In genomic region chr3:71206821-71207220, GRCh38 we compare ENCODE assay signal across 18 cellular contexts.
DNase-seq lines count a peak whose midpoint lies in the region; ATAC-seq lines count a peak whose summit lies in the region.
"Had no signal": no experiment of that assay in that cellular context is flagged by ENCODE, and none has a peak within 500 bp of the region (broad histone marks: within the 10 kb centered on the region; RNA-seq: fewer than 3 reads in every experiment).

No MANE protein-coding gene starts in this region.

- H3K4me1 Mint-ChIP-seq in activated naive CD8-positive, alpha-beta T cell (ENCODE audit: low read depth): peaks cover 98% of the 10 kb centered on the region
- H3K4me1 Mint-ChIP-seq in naive B cell: peaks cover 55 to 90% (median 88%) of the 10 kb centered on the region in 3 donors

- ATAC-seq in naive B cell (ENCODE audit: low read depth in 2 of 2) (no peak), HG03432 (IDR thresholded peaks at IDR 0.05; ENCODE audit: unreplicated experiment) (no peak)
- ATAC-seq: activated naive CD4-positive, alpha-beta T cell treated with anti-CD3 and anti-CD28 coated beads, Interleukin-2, amount 50 U/mL, for 72 hours; gastroesophageal sphincter; left cardiac atrium had no signal

- H3K36me3 Mint-ChIP-seq in activated naive CD8-positive, alpha-beta T cell: peaks cover 26% of the 10 kb centered on the region
- peaks cover 0 to 6% of the 10 kb centered on the region in 2 donors for H3K36me3 Mint-ChIP-seq in naive B cell

- H3K4me3 Mint-ChIP-seq in activated naive CD8-positive, alpha-beta T cell: no peak overlapping the region
- no peak overlapping the region for H3K4me3 Mint-ChIP-seq in naive B cell
- H3K4me3 Mint-ChIP-seq: B cell had no signal

- H3K27ac Mint-ChIP-seq in activated naive CD8-positive, alpha-beta T cell: peak overlapping the region; percentile 69
- peak overlapping the region in 4 of 6 donors; percentile 50 to 75 (median 63) for H3K27ac Mint-ChIP-seq in naive B cell
- H3K27ac Mint-ChIP-seq: B cell had no signal

- no peaks in the 10 kb centered on the region for H3K27me3 Mint-ChIP-seq in activated naive CD8-positive, alpha-beta T cell
- H3K27me3 Mint-ChIP-seq in naive B cell: no peaks in the 10 kb centered on the region
- H3K27me3 Mint-ChIP-seq: B cell had no signal

- peaks cover 2% of the 10 kb centered on the region for H3K9me3 Mint-ChIP-seq in activated naive CD8-positive, alpha-beta T cell (ENCODE audit: low read depth)
- H3K9me3 Mint-ChIP-seq in naive B cell: no peaks in the 10 kb centered on the region

- DNase-seq in Ammon's horn (ENCODE audit: low spot score) (peak; percentile 14), COLO668 (lab: John Stamatoyannopoulos, UW; ENCODE audit: unreplicated experiment) (peak; percentile 11), naive B cell (no peak), NCI-H2107 treated with DMSO at 0.1 percent for 48 hours (lab: John Stamatoyannopoulos, UW; ENCODE audit: unreplicated experiment) (no peak), amniotic stem cell (lab: John Stamatoyannopoulos, UW) (no peak)
- DNase-seq: activated CD4-positive, alpha-beta T cell treated with anti-CD3 and anti-CD28 coated beads, Interleukin-2, amount 50 U/mL, for 1 hour; activated T-cell treated with anti-CD3 and anti-CD28 coated beads, Interleukin-2, amount 50 U/mL, for 1 hour; dorsolateral prefrontal cortex; erythroblast; left cardiac atrium; RPMI8226; stimulated activated CD4-positive, alpha-beta T cell treated with anti-CD3 and anti-CD28 coated beads, Interleukin-2, amount 100 ng/mL, for 48 hours; substantia nigra had no signal

Comparison
In these comparisons a context has a peak if more than half of its experiments do, and no peak if none do; other contexts are left out.
1. DNase-seq: peak in Ammon's horn (single experiment) and COLO668 (single experiment); none in naive B cell (single experiment), NCI-H2107 treated with DMSO at 0.1 percent for 48 hours (single experiment) and amniotic stem cell (single experiment).